Comparison of ENCODE assay signal across 24 cellular contexts in genomic region chr4:2722033-2722432, GRCh38. TPM values are rescaled to one million over a fixed set of nuclear protein-coding genes. Genes with fewer than 3 reads are reported as not detected.
DNase-seq lines count a peak whose midpoint lies in the region; ATAC-seq, FAIRE-seq and TF ChIP-seq lines count a peak whose summit lies in the region.
"Had no signal": no experiment of that assay in that cellular context is flagged by ENCODE, and none has a peak within 500 bp of the region (broad histone marks: within the 10 kb centered on the region; RNA-seq: fewer than 3 reads in every experiment).

No MANE protein-coding gene starts in this region.

- H3K9ac ChIP-seq in kidney (ENCODE audit: low read length in 2 of 2) = no peak overlapping the region
- H3K9ac ChIP-seq: SK-N-SH had no signal

- no peak for TF ChIP-seq CTCF in kidney (IDR thresholded peaks at IDR 0.05; ENCODE audit: borderline replicate concordance, extremely low read depth, insufficient read depth)
- no peak for TF ChIP-seq CTCF in upper lobe of right lung (IDR thresholded peaks at IDR 0.05)

- POLR2A ChIA-PET in activated CD4-positive, alpha-beta memory T cell treated with anti-CD3 and anti-CD28 coated beads for 36 hours (lab: Charles Lee) = no interaction called here

- H3K9me3 Mint-ChIP-seq in stimulated activated naive CD8-positive, alpha-beta T cell treated with anti-CD3 and anti-CD28 coated beads, Interleukin-15, amount 100 ng/mL, for 72 hours = no peaks in the 10 kb centered on the region
- no peaks in the 10 kb centered on the region for H3K9me3 Mint-ChIP-seq in activated CD4-positive, alpha-beta memory T cell treated with anti-CD3 and anti-CD28 coated beads for 36 hours
- H3K9me3 Mint-ChIP-seq: mesothelial cell of epicardium; stimulated activated naive CD8-positive, alpha-beta T cell treated with anti-CD3 and anti-CD28 coated beads, Interleukin-15, Interleukin-2, amounts not matched to agents 100 ng/mL and 50 ng/mL, for 24 hours had no signal

- intact Hi-C loops in activated CD4-positive, alpha-beta memory T cell treated with anti-CD3 and anti-CD28 coated beads for 36 hours (cut with micrococcal nuclease) = no loop called here
- intact Hi-C loops in kidney (cut with DNase I) = no loop called here
- intact Hi-C loops in upper lobe of right lung (cut with DNase I) = no loop called here

- H3K27ac ChIP-seq in kidney (ENCODE audit: low read depth in 2 of 2, low read length in 2 of 2) (no peak overlapping the region), upper lobe of right lung (no peak overlapping the region)
- H3K27ac ChIP-seq: dorsolateral prefrontal cortex, epithelial cell of prostate, psoas muscle, tibial artery had no signal

- CTCF ChIA-PET in activated CD4-positive, alpha-beta memory T cell treated with anti-CD3 and anti-CD28 coated beads for 36 hours (lab: Charles Lee) = no interaction called here

- peaks cover 25% of the 10 kb centered on the region for H3K4me1 Mint-ChIP-seq in stimulated activated naive CD8-positive, alpha-beta T cell treated with anti-CD3 and anti-CD28 coated beads, Interleukin-15, amount 100 ng/mL, for 72 hours
- peaks cover 13% of the 10 kb centered on the region for H3K4me1 Mint-ChIP-seq in activated CD4-positive, alpha-beta memory T cell treated with anti-CD3 and anti-CD28 coated beads for 36 hours (ENCODE audit: low read depth)
- H3K4me1 Mint-ChIP-seq: mesothelial cell of epicardium had no signal

- peaks cover 18% of the 10 kb centered on the region for H3K36me3 Mint-ChIP-seq in activated CD4-positive, alpha-beta memory T cell treated with anti-CD3 and anti-CD28 coated beads for 36 hours

- H3K4me1 ChIP-seq in kidney (ENCODE audit: control insufficient read depth in 1 of 2, insufficient read depth in 1 of 2, low read depth in 1 of 2, low read length in 2 of 2) (no peaks in the 10 kb centered on the region), upper lobe of right lung (no peaks in the 10 kb centered on the region)
- H3K4me1 ChIP-seq: psoas muscle, tibial artery had no signal

- no peak overlapping the region for H3K4me3 ChIP-seq in kidney (ENCODE audit: low read length in 2 of 2)
- no peak overlapping the region for H3K4me3 ChIP-seq in upper lobe of right lung
- H3K4me3 ChIP-seq: dorsolateral prefrontal cortex, psoas muscle, tibial artery had no signal

- H3K36me3 ChIP-seq in kidney (ENCODE audit: control insufficient read depth in 1 of 2, insufficient read depth in 2 of 2, low read length in 2 of 2) = peaks cover 12 to 20% of the 10 kb centered on the region in 2 donors
- H3K36me3 ChIP-seq in upper lobe of right lung = peaks cover 59% of the 10 kb centered on the region

- no peaks in the 10 kb centered on the region for H3K27me3 Mint-ChIP-seq in stimulated activated naive CD8-positive, alpha-beta T cell treated with anti-CD3 and anti-CD28 coated beads, Interleukin-15, amount 100 ng/mL, for 72 hours
- no peaks in the 10 kb centered on the region for H3K27me3 Mint-ChIP-seq in activated CD4-positive, alpha-beta memory T cell treated with anti-CD3 and anti-CD28 coated beads for 36 hours
- H3K27me3 Mint-ChIP-seq: stimulated activated naive CD8-positive, alpha-beta T cell treated with anti-CD3 and anti-CD28 coated beads, Interleukin-15, Interleukin-2, amounts not matched to agents 100 ng/mL and 50 ng/mL, for 24 hours had no signal

- H3K27me3 ChIP-seq in upper lobe of right lung = no peaks in the 10 kb centered on the region
- H3K27me3 ChIP-seq: dorsolateral prefrontal cortex, tibial artery had no signal

- FAIRE-seq in kidney (lab: Jason Lieb, UNC) = no peak

- peak; percentile 35 for ATAC-seq in stimulated activated naive CD8-positive, alpha-beta T cell treated with anti-CD3 and anti-CD28 coated beads, Interleukin-15, amount 100 ng/mL, for 72 hours
- ATAC-seq in stimulated activated naive CD8-positive, alpha-beta T cell treated with anti-CD3 and anti-CD28 coated beads, Interleukin-15, Interleukin-2, amounts not matched to agents 100 U/mL and 50 U/mL, for 24 hours = no peak
- peak; percentile 9 for ATAC-seq in upper lobe of right lung
- no peak for ATAC-seq in HG03045 (IDR thresholded peaks at IDR 0.05; ENCODE audit: unreplicated experiment)
- ATAC-seq: activated CD4-positive, CD25-positive, alpha-beta regulatory T cell treated with anti-CD3 and anti-CD28 coated beads, Interleukin-2, amount 50 U/mL, for 24 hours; left ventricle myocardium superior had no signal

- H3K9me3 ChIP-seq in kidney (ENCODE audit: control insufficient read depth in 1 of 2, low read length in 2 of 2) = no peaks in the 10 kb centered on the region
- H3K9me3 ChIP-seq in upper lobe of right lung = no peaks in the 10 kb centered on the region
- H3K9me3 ChIP-seq: psoas muscle, SK-N-SH, tibial artery had no signal

- H3K4me3 Mint-ChIP-seq in stimulated activated naive CD8-positive, alpha-beta T cell treated with anti-CD3 and anti-CD28 coated beads, Interleukin-15, amount 100 ng/mL, for 72 hours = no peak overlapping the region
- H3K4me3 Mint-ChIP-seq in activated CD4-positive, alpha-beta memory T cell treated with anti-CD3 and anti-CD28 coated beads for 36 hours = no peak overlapping the region
- H3K4me3 Mint-ChIP-seq: mesothelial cell of epicardium; stimulated activated naive CD8-positive, alpha-beta T cell treated with anti-CD3 and anti-CD28 coated beads, Interleukin-15, Interleukin-2, amounts not matched to agents 100 ng/mL and 50 ng/mL, for 24 hours had no signal

- DNase-seq in stimulated activated naive CD8-positive, alpha-beta T cell treated with anti-CD3 and anti-CD28 coated beads, Interleukin-15, amount 100 ng/mL, for 72 hours = no peak
- no peak for DNase-seq in stimulated activated naive CD8-positive, alpha-beta T cell treated with anti-CD3 and anti-CD28 coated beads, Interleukin-15, Interleukin-2, amounts not matched to agents 100 U/mL and 50 U/mL, for 24 hours
- no peak for DNase-seq in activated CD4-positive, alpha-beta memory T cell treated with anti-CD3 and anti-CD28 coated beads for 36 hours
- DNase-seq in kidney = peak; percentile 15
- DNase-seq in upper lobe of right lung = no peak
- DNase-seq in NCI-H2227 treated with DMSO at 0.1 percent for 48 hours (lab: John Stamatoyannopoulos, UW) = no peak
- DNase-seq in effector CD4-positive, alpha-beta T cell = no peak
- DNase-seq: activated CD8-positive, alpha-beta memory T cell treated with anti-CD3 and anti-CD28 coated beads, Interleukin-2, amount 50 U/mL, for 48 hours; activated naive CD4-positive, alpha-beta T cell treated with Interleukin-2 at 50 U/mL for 16 hours; caudate nucleus; DMS53; HCEC 1CT; left ventricle myocardium superior; NCI-H146; NCI-H526 treated with DMSO at 0.1 percent for 48 hours; psoas muscle; SK-N-SH; tibial artery had no signal

- peak overlapping the region in 1 of 2 donors; percentile 3 for H3K27ac Mint-ChIP-seq in stimulated activated naive CD8-positive, alpha-beta T cell treated with anti-CD3 and anti-CD28 coated beads, Interleukin-15, amount 100 ng/mL, for 72 hours
- peak overlapping the region; percentile 29 for H3K27ac Mint-ChIP-seq in activated CD4-positive, alpha-beta memory T cell treated with anti-CD3 and anti-CD28 coated beads for 36 hours
- H3K27ac Mint-ChIP-seq: mesothelial cell of epicardium; stimulated activated naive CD8-positive, alpha-beta T cell treated with anti-CD3 and anti-CD28 coated beads, Interleukin-15, Interleukin-2, amounts not matched to agents 100 ng/mL and 50 ng/mL, for 24 hours had no signal

RNA-seq across cellular contexts. Expression of gene TNIP2, which starts 34.1 kb away (rescaled TPM):
- total RNA-seq in activated CD4-positive, alpha-beta memory T cell treated with anti-CD3 and anti-CD28 coated beads for 36 hours = 10 to 100 TPM; 74.2 to 77.5 TPM
- total RNA-seq in kidney = 44.4 TPM
- 43.1 TPM for polyA plus RNA-seq in kidney (ENCODE audit: insufficient read depth, low read depth, low replicate concordance)
- 43.4 TPM for total RNA-seq in upper lobe of right lung

Comparison
In these comparisons a context has a peak if more than half of its experiments do, and no peak if none do; other contexts are left out.
1. ATAC-seq: peak in stimulated activated naive CD8-positive, alpha-beta T cell treated with anti-CD3 and anti-CD28 coated beads, Interleukin-15, amount 100 ng/mL, for 72 hours (single experiment) and upper lobe of right lung (single experiment); none in stimulated activated naive CD8-positive, alpha-beta T cell treated with anti-CD3 and anti-CD28 coated beads, Interleukin-15, Interleukin-2, amounts not matched to agents 100 U/mL and 50 U/mL, for 24 hours (single experiment) and HG03045 (single experiment).